1 cellular context compared by ENCODE assay signal in genomic region chr15:75231836-75232235, GRCh38.
TF ChIP-seq lines count a peak whose summit lies in the region.

No MANE protein-coding gene starts in this region.

TF ChIP-seq in IMR-90, 13 proteins besides CTCF, POLR2A, EP300 and RAD21:
- no peak for TF ChIP-seq BHLHE40 (IDR thresholded peaks at IDR 0.05; ENCODE audit: low read depth, low read length)
- TF ChIP-seq NFE2L2 (IDR thresholded peaks at IDR 0.05; ENCODE audit: low read depth, low read length), result no peak
- no peak for TF ChIP-seq MAZ (IDR thresholded peaks at IDR 0.05; ENCODE audit: borderline replicate concordance, low read depth, low read length)
- TF ChIP-seq SMC3 (IDR thresholded peaks at IDR 0.05; ENCODE audit: low read depth, low read length), result no peak
- no peak for TF ChIP-seq FOS (IDR thresholded peaks at IDR 0.05; ENCODE audit: low read depth, low read length)
- TF ChIP-seq CHD1 (IDR thresholded peaks at IDR 0.05; ENCODE audit: low read depth, low read length), result no peak
- no peak for TF ChIP-seq USF2 (IDR thresholded peaks at IDR 0.05; ENCODE audit: low read depth, low read length)
- no peak for TF ChIP-seq MAFK (IDR thresholded peaks at IDR 0.05; ENCODE audit: low read depth, low read length)
- TF ChIP-seq CEBPB (IDR thresholded peaks at IDR 0.05; ENCODE audit: low read depth, low read length), result no peak
- no peak for TF ChIP-seq MXI1 (IDR thresholded peaks at IDR 0.05; ENCODE audit: borderline replicate concordance, low read depth, low read length)
- TF ChIP-seq, protein P1, sequence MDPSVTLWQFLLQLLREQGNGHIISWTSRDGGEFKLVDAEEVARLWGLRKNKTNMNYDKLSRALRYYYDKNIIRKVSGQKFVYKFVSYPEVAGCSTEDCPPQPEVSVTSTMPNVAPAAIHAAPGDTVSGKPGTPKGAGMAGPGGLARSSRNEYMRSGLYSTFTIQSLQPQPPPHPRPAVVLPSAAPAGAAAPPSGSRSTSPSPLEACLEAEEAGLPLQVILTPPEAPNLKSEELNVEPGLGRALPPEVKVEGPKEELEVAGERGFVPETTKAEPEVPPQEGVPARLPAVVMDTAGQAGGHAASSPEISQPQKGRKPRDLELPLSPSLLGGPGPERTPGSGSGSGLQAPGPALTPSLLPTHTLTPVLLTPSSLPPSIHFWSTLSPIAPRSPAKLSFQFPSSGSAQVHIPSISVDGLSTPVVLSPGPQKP (IDR thresholded peaks at IDR 0.05; ENCODE audit: borderline replicate concordance, low read depth, low read length), result no peak
- no peak for TF ChIP-seq RCOR1 (IDR thresholded peaks at IDR 0.05; ENCODE audit: insufficient replicate concordance, low read length)
- no peak for TF ChIP-seq RFX5 (IDR thresholded peaks at IDR 0.05; ENCODE audit: low read depth, low read length)
